16 cellular contexts compared by ENCODE assay signal in the genomic region with DNA sequence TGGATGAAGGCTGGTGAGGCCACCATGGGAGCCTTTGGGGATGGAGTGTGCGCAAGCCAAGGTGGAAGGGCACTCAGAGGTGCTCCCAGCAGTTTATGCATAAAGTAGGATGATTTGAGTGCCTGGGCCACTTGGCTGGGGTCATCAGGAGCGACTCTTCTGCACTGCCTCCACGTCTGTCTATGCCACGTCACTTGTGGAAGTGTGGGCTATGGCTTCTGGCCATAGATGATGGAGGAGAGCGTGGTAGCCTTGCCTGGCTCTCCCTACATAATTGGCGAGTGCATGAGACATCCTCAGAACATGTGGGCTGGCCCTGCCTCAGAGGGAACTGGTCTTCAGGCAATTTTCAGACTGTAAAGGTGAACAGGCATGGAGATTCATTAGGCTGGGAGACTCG.
DNase-seq lines count a peak whose midpoint lies in the region; ATAC-seq and TF ChIP-seq lines count a peak whose summit lies in the region.
"Had no signal": no experiment of that assay in that cellular context is flagged by ENCODE, and none has a peak within 500 bp of the region (broad histone marks: within the 10 kb centered on the region; RNA-seq: fewer than 3 reads in every experiment).

No MANE protein-coding gene starts in this region.

- peaks cover 0 to 28% (median 7%) of the 10 kb centered on the region in 9 donors for H3K9me3 Mint-ChIP-seq in naive thymus-derived CD8-positive, alpha-beta T cell
- peaks cover 5% of the 10 kb centered on the region for H3K9me3 Mint-ChIP-seq in activated naive CD4-positive, alpha-beta T cell treated with anti-CD3 and anti-CD28 coated beads, Interleukin-2, amount 10 ng/mL, durations not matched to agents 7 days and 5 days

- H3K36me3 ChIP-seq in BLaER1 (no peaks in the 10 kb centered on the region), WERI-Rb-1 (no peaks in the 10 kb centered on the region), stomach (no peaks in the 10 kb centered on the region), aorta (ENCODE audit: control insufficient read depth in 1 of 2, insufficient read depth in 2 of 2, low read length in 1 of 2) (no peaks in the 10 kb centered on the region)

- POLR2A ChIA-PET in naive thymus-derived CD8-positive, alpha-beta T cell (lab: Charles Lee): no interaction called here

- H3K4me3 ChIP-seq in BLaER1 (no peak overlapping the region), WERI-Rb-1 (ENCODE audit: low read depth, low read length) (no peak overlapping the region), stomach (no peak overlapping the region), aorta (ENCODE audit: low read length in 2 of 2) (no peak overlapping the region)
- H3K4me3 ChIP-seq: GM23338 had no signal

- H4K20me1 ChIP-seq in BLaER1: no peaks in the 10 kb centered on the region

- WGBS in stomach, 5 donors: 77 to 82% (median 78%) methylated on average over 7 of the region's 7 CpGs
- 76 to 81% methylated on average over 7 of the region's 7 CpGs for WGBS in aorta, 2 donors

- no peak for TF ChIP-seq POLR2A in stomach (IDR thresholded peaks at IDR 0.05)

- TF ChIP-seq CTCF in WERI-Rb-1 (IDR thresholded peaks at IDR 0.05; ENCODE audit: low read depth, low read length) (no peak), stomach (IDR thresholded peaks at IDR 0.05) (no peak)

- DNase-seq in WERI-Rb-1 (peak; percentile 3), mesenteric fat pad (ENCODE audit: low spot score) (peak; percentile 53), stomach (peak; percentile 19), aorta (no peak)
- no peak for DNase-seq in naive thymus-derived CD8-positive, alpha-beta T cell
- DNase-seq in activated naive CD4-positive, alpha-beta T cell treated with anti-CD3 and anti-CD28 coated beads, Interleukin-2, amount 10 ng/mL, durations not matched to agents 7 days and 5 days: no peak
- DNase-seq: CD8-positive, alpha-beta T cell; COR-L47; DND-41; GDM1; H9 had no signal

- H3K4me1 ChIP-seq in BLaER1: peaks cover 16% of the 10 kb centered on the region
- H3K4me1 ChIP-seq in stomach: no peaks in the 10 kb centered on the region
- no peaks in the 10 kb centered on the region for H3K4me1 ChIP-seq in aorta (ENCODE audit: control insufficient read depth in 1 of 2, insufficient read depth in 2 of 2, low read length in 2 of 2)

- H3K27me3 ChIP-seq in BLaER1: no peaks in the 10 kb centered on the region
- peaks cover 72% of the 10 kb centered on the region for H3K27me3 ChIP-seq in WERI-Rb-1 (ENCODE audit: insufficient read depth, low read depth, severe bottlenecking)
- peaks cover 0 to 39% (median 5%) of the 10 kb centered on the region in 3 donors for H3K27me3 ChIP-seq in stomach
- no peaks in the 10 kb centered on the region for H3K27me3 ChIP-seq in aorta (ENCODE audit: control insufficient read depth in 1 of 2, insufficient read depth in 2 of 2, low read length in 1 of 2)

- ATAC-seq in aorta (ENCODE audit: low FRiP score): no peak
- no peak for ATAC-seq in naive thymus-derived CD8-positive, alpha-beta T cell
- ATAC-seq: CD8-positive, alpha-beta T cell; GM23338; HepG2 had no signal

- intact Hi-C loops in stomach (cut with DNase I; ENCODE audit: low total_unique reads) (no loop called here), aorta (cut with DNase I) (no loop called here)

- peak overlapping the region; percentile 6; the same call in 1 of the 2 replicates for H3K4me2 ChIP-seq in BLaER1
- H3K4me2 ChIP-seq: GM23338 had no signal

- H3K9me3 ChIP-seq in BLaER1: peaks cover 13% of the 10 kb centered on the region
- peaks cover 21% of the 10 kb centered on the region for H3K9me3 ChIP-seq in WERI-Rb-1 (ENCODE audit: severe bottlenecking)
- peaks cover 0 to 10% (median 5%) of the 10 kb centered on the region in 4 donors for H3K9me3 ChIP-seq in stomach
- peaks cover 3% of the 10 kb centered on the region for H3K9me3 ChIP-seq in aorta (ENCODE audit: control insufficient read depth, low read length)

- no peak overlapping the region for H3K27ac Mint-ChIP-seq in naive thymus-derived CD8-positive, alpha-beta T cell
- no peak overlapping the region for H3K27ac Mint-ChIP-seq in activated naive CD4-positive, alpha-beta T cell treated with anti-CD3 and anti-CD28 coated beads, Interleukin-2, amount 10 ng/mL, durations not matched to agents 7 days and 5 days
- H3K27ac Mint-ChIP-seq: B cell; CD8-positive, alpha-beta T cell; GM23338; H9 had no signal

- no peak overlapping the region for H3K9ac ChIP-seq in BLaER1

- H3K27ac ChIP-seq in BLaER1 (no peak overlapping the region), WERI-Rb-1 (no peak overlapping the region), stomach (no peak overlapping the region), aorta (ENCODE audit: low read depth in 1 of 2, low read length in 2 of 2) (no peak overlapping the region)

- CTCF ChIA-PET in activated naive CD4-positive, alpha-beta T cell treated with anti-CD3 and anti-CD28 coated beads, Interleukin-2, amount 10 ng/mL, durations not matched to agents 7 days and 5 days (lab: Charles Lee): no interaction called here

- peaks cover 2 to 6% (median 2%) of the 10 kb centered on the region in 3 donors for H3K36me3 Mint-ChIP-seq in naive thymus-derived CD8-positive, alpha-beta T cell
- no peaks in the 10 kb centered on the region for H3K36me3 Mint-ChIP-seq in activated naive CD4-positive, alpha-beta T cell treated with anti-CD3 and anti-CD28 coated beads, Interleukin-2, amount 10 ng/mL, durations not matched to agents 7 days and 5 days
- H3K36me3 Mint-ChIP-seq: CD14-positive monocyte; CD8-positive, alpha-beta T cell had no signal

- H3K4me3 Mint-ChIP-seq in naive thymus-derived CD8-positive, alpha-beta T cell: no peak overlapping the region
- no peak overlapping the region for H3K4me3 Mint-ChIP-seq in activated naive CD4-positive, alpha-beta T cell treated with anti-CD3 and anti-CD28 coated beads, Interleukin-2, amount 10 ng/mL, durations not matched to agents 7 days and 5 days
- H3K4me3 Mint-ChIP-seq: B cell; CD14-positive monocyte; CD8-positive, alpha-beta T cell; GM23338; H9 had no signal

- no peak for TF ChIP-seq EP300 in stomach (IDR thresholded peaks at IDR 0.05)

- H3K27me3 Mint-ChIP-seq in naive thymus-derived CD8-positive, alpha-beta T cell: peaks cover 7 to 35% (median 23%) of the 10 kb centered on the region in 5 donors
- H3K27me3 Mint-ChIP-seq in activated naive CD4-positive, alpha-beta T cell treated with anti-CD3 and anti-CD28 coated beads, Interleukin-2, amount 10 ng/mL, durations not matched to agents 7 days and 5 days: no peaks in the 10 kb centered on the region

- peaks cover 0 to 2% (median 0%) of the 10 kb centered on the region in 4 donors for H3K4me1 Mint-ChIP-seq in naive thymus-derived CD8-positive, alpha-beta T cell
- H3K4me1 Mint-ChIP-seq in activated naive CD4-positive, alpha-beta T cell treated with anti-CD3 and anti-CD28 coated beads, Interleukin-2, amount 10 ng/mL, durations not matched to agents 7 days and 5 days: no peaks in the 10 kb centered on the region
- H3K4me1 Mint-ChIP-seq: B cell, CD14-positive monocyte, GM23338 had no signal

Comparison
In these comparisons a context has a peak if more than half of its experiments do, and no peak if none do; other contexts are left out.
1. DNase-seq: peak in WERI-Rb-1 (single experiment), mesenteric fat pad (single experiment) and stomach (single experiment); none in aorta (0 of 2), naive thymus-derived CD8-positive, alpha-beta T cell (0 of 10) and activated naive CD4-positive, alpha-beta T cell treated with anti-CD3 and anti-CD28 coated beads, Interleukin-2, amount 10 ng/mL, durations not matched to agents 7 days and 5 days (single experiment).